Comparison of ENCODE assay signal across 9 cellular contexts in the genomic region with DNA sequence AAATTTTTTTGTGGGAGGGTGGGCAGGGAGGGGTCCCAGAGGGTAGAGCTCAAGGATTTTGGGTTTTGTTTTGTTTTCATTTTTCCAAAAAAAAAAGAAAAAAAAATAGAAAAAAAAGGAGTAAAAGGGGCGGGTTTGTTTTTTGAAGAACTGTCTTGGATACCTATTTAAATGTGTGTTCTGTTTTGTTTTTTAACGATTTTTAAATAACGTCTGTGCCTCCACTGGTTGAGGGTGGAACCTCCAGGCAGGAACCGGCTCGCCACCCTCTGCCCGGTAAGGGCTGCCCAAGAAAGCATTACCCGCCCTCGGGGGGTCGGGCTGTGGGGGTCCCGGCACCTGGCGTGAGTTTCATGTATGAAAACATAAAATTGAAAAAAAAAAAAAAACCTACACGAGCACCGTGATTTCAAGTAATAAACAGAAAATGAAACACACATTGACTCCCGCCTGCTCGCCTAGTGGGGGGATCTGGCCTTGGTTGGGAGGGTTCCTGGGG. TPM values are rescaled to one million over a fixed set of nuclear protein-coding genes. Genes with fewer than 3 reads are reported as not detected.
A peak's percentile ranks its signal among the peaks of the same experiment; 100 is the strongest.
DNase-seq lines count a peak whose midpoint lies in the region; ATAC-seq and TF ChIP-seq lines count a peak whose summit lies in the region.
"Had no signal": no experiment of that assay in that cellular context is flagged by ENCODE, and none has a peak within 500 bp of the region (broad histone marks: within the 10 kb centered on the region; RNA-seq: fewer than 3 reads in every experiment).

No MANE protein-coding gene starts in this region.

- intact Hi-C loops in heart right ventricle (cut with DNase I) = no loop called here
- intact Hi-C loops in cardiac septum (cut with DNase I) = no loop called here

- H3K36me3 ChIP-seq in heart right ventricle (peaks cover 15 to 56% (median 46%) of the 10 kb centered on the region in 9 donors), adipocyte (ENCODE audit: control insufficient read depth, insufficient read depth, low read length, severe bottlenecking) (peaks cover 48% of the 10 kb centered on the region), mesodermal cell (ENCODE audit: control insufficient read depth, insufficient read depth, low read length) (peaks cover 47% of the 10 kb centered on the region), urinary bladder (ENCODE audit: insufficient read depth) (peaks cover 11% of the 10 kb centered on the region)

- H3K9me3 ChIP-seq in heart right ventricle (no peaks in the 10 kb centered on the region), adipocyte (ENCODE audit: control insufficient read depth, low read length) (no peaks in the 10 kb centered on the region), mesodermal cell (ENCODE audit: control insufficient read depth, low read length) (no peaks in the 10 kb centered on the region)

- H3K9ac ChIP-seq in adipocyte (ENCODE audit: low read length) = peak overlapping the region; percentile 55

- H3K27me3 ChIP-seq in heart right ventricle (no peaks in the 10 kb centered on the region), adipocyte (replicated peaks; ENCODE audit: control insufficient read depth, insufficient read depth, low read length) (no peaks in the 10 kb centered on the region)

- H3K4me3 ChIP-seq in heart right ventricle (peak overlapping the region in 8 of 10 donors; percentile 2 to 96 (median 34)), adipocyte (ENCODE audit: low read length) (peak overlapping the region; percentile 15), mesodermal cell (ENCODE audit: extremely low read depth, insufficient read depth, low read length, poor library complexity, severe bottlenecking) (no peak overlapping the region), urinary bladder (ENCODE audit: low read depth, low read length) (no peak overlapping the region)

- DNase-seq in heart right ventricle (no peak), cardiac septum (ENCODE audit: low spot score) (no peak), adipocyte (ENCODE audit: low read depth) (no peak), HK-2 (ENCODE audit: unreplicated experiment) (no peak)
- DNase-seq: GDM1 had no signal

- 29 to 45% methylated on average over 15 of the region's 15 CpGs for WGBS in heart right ventricle, 2 donors
- 60 to 77% methylated on average over 2 to 6 of the region's 15 CpGs for WGBS in mesodermal cell (ENCODE audit: insufficient coverage in 2 of 2), 2 experiments
- WGBS in urinary bladder = 38% methylated on average over 15 of the region's 15 CpGs

- H3K4me1 ChIP-seq in heart right ventricle (peaks cover 52 to 94% (median 87%) of the 10 kb centered on the region in 9 donors), adipocyte (ENCODE audit: control insufficient read depth, insufficient read depth, low read length) (peaks cover 68% of the 10 kb centered on the region), mesodermal cell (ENCODE audit: control insufficient read depth, insufficient read depth, low read length, poor library complexity, severe bottlenecking) (peaks cover 79% of the 10 kb centered on the region), urinary bladder (ENCODE audit: insufficient read depth) (peaks cover 2% of the 10 kb centered on the region)

- ATAC-seq in heart right ventricle (no peak), HG02852 (IDR thresholded peaks at IDR 0.05; ENCODE audit: unreplicated experiment) (no peak), HG03460 (IDR thresholded peaks at IDR 0.05; ENCODE audit: unreplicated experiment) (no peak)

- no peak for TF ChIP-seq CTCF in heart right ventricle (IDR thresholded peaks at IDR 0.05)

- H3K27ac ChIP-seq in heart right ventricle = peak overlapping the region; percentile 85 to 100 (median 98)
- H3K27ac ChIP-seq in mesodermal cell (ENCODE audit: low read depth, low read length, severe bottlenecking) = peak overlapping the region; percentile 75
- peak overlapping the region; percentile 94 for H3K27ac ChIP-seq in urinary bladder (ENCODE audit: low read depth)

RNA-seq across cellular contexts. Expression of a gene that starts 10.4 kb away (rescaled TPM):
- total RNA-seq in heart right ventricle (100 to 1,000 TPM in 2 of 10 donors, 10 to 100 TPM in 8; 45.9 to 236 (median 68.5) TPM), cardiac septum (97.5 TPM), urinary bladder (12.2 TPM)
- polyA plus RNA-seq in heart right ventricle (10 to 100 TPM; 22.7 to 48.6 TPM), urinary bladder (64.3 TPM)
- polyA plus RNA-seq in mesodermal cell (2013, experiment 1 of 2) = 101 TPM
- 84.0 TPM for polyA plus RNA-seq in mesodermal cell (2013, experiment 2 of 2)

RNA-seq across cellular contexts. Expression of a gene that starts 10.4 kb away (rescaled TPM):
- 100 to 1,000 TPM; 227 to 356 (median 280) TPM for total RNA-seq in heart right ventricle
- polyA plus RNA-seq in heart right ventricle = 100 to 1,000 TPM; 180 to 344 TPM
- 318 TPM for total RNA-seq in cardiac septum
- 231 TPM for polyA plus RNA-seq in mesodermal cell (2013, experiment 1 of 2)
- polyA plus RNA-seq in mesodermal cell (2013, experiment 2 of 2) = 221 TPM
- 267 TPM for total RNA-seq in urinary bladder
- 536 TPM for polyA plus RNA-seq in urinary bladder

RNA-seq across cellular contexts. Expression of a gene that starts 16.6 kb away (rescaled TPM):
- total RNA-seq in heart right ventricle = 10 to 100 TPM in 7 of 10 donors, 1 to 10 TPM in 3; 8.2 to 19.0 (median 12.7) TPM
- polyA plus RNA-seq in heart right ventricle = 10 to 100 TPM; 40.2 to 70.2 TPM
- 20.0 TPM for total RNA-seq in cardiac septum
- 22.1 TPM for polyA plus RNA-seq in mesodermal cell (2013, experiment 1 of 2)
- polyA plus RNA-seq in mesodermal cell (2013, experiment 2 of 2) = 19.2 TPM
- total RNA-seq in urinary bladder = 4.9 TPM
- 55.9 TPM for polyA plus RNA-seq in urinary bladder

RNA-seq across cellular contexts. Expression of a gene that starts 17.2 kb away (rescaled TPM):
- total RNA-seq in heart right ventricle (100 to 1,000 TPM; 491 to 770 (median 553) TPM), cardiac septum (486 TPM), urinary bladder (9.5 TPM)
- polyA plus RNA-seq in heart right ventricle (1,000 to 10,000 TPM in 1 of 2 donors, 100 to 1,000 TPM in 1; 821 to 2,879 TPM), urinary bladder (236 TPM)
- 132 TPM for polyA plus RNA-seq in mesodermal cell (2013, experiment 1 of 2)
- polyA plus RNA-seq in mesodermal cell (2013, experiment 2 of 2) = 98.5 TPM

RNA-seq across cellular contexts. Expression of a gene that starts 21.0 kb away (rescaled TPM):
- 1 to 10 TPM in 9 of 10 donors, under 1 TPM in 1; 0.96 to 2.2 (median 1.4) TPM for total RNA-seq in heart right ventricle
- 1 to 10 TPM in 1 of 2 donors, under 1 TPM in 1; 0.73 to 1.3 TPM for polyA plus RNA-seq in heart right ventricle
- 1.9 TPM for total RNA-seq in cardiac septum
- polyA plus RNA-seq in mesodermal cell (2013, experiment 1 of 2) = 11.5 TPM
- 12.2 TPM for polyA plus RNA-seq in mesodermal cell (2013, experiment 2 of 2)
- 0.53 TPM for total RNA-seq in urinary bladder
- polyA plus RNA-seq in urinary bladder = 0.43 TPM

Comparison
In these comparisons a context has a peak if more than half of its experiments do, and no peak if none do; other contexts are left out.
1. H3K4me3 ChIP-seq: peak in heart right ventricle (8 of 10) and adipocyte (single experiment); none in mesodermal cell (single experiment) and urinary bladder (single experiment).
2. Peak in every context shown above with its lines, with median percentiles within 50 percentile points of each other: H3K27ac ChIP-seq.